In the genomic region with DNA sequence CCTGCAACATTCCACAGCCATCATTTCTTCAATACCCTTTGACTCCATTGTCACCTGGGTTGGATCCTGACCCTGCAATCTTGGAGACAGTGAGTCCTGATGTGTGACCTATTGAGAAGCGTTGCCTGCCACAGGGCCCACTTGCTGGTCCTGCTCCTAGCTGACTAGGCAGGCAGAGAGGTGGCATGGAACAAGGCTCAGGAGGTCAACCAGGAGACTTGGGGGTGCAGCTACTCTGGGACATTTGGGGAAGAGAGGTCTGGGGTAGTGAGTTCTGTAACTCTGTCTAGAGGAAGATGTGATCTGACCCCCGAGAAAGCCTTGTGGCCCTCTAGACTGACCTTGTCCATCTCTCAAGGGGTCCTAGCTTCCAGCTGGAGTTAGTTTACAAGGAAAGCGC, we compare ENCODE assay signal across 10 cellular contexts. TPM values are rescaled to one million over a fixed set of nuclear protein-coding genes. Genes with fewer than 3 reads are reported as not detected.
DNase-seq lines count a peak whose midpoint lies in the region; ATAC-seq, FAIRE-seq and TF ChIP-seq lines count a peak whose summit lies in the region.
"Had no signal": no experiment of that assay in that cellular context is flagged by ENCODE, and none has a peak within 500 bp of the region (broad histone marks: within the 10 kb centered on the region; RNA-seq: fewer than 3 reads in every experiment).

No MANE protein-coding gene starts in this region.

- no peak for FAIRE-seq in astrocyte (lab: Jason Lieb, UNC)

- in situ Hi-C loops in GM13977 (cut with MboI; ENCODE audit: low pct_unique_long_range_greater_than_20kb, low sequenced_read_pairs, unreplicated experiment), result no loop called here

- no peak for TF ChIP-seq CTCF in CD4-positive, alpha-beta T cell (IDR thresholded peaks at IDR 0.05)
- TF ChIP-seq CTCF in astrocyte (IDR thresholded peaks at IDR 0.05; ENCODE audit: insufficient read depth, low read depth, low read length) (no peak), GM13977 (IDR thresholded peaks at IDR 0.05; ENCODE audit: extremely low read depth, insufficient read depth, missing control alignments) (no peak)

- no peaks in the 10 kb centered on the region for H3K27me3 ChIP-seq in CD4-positive, alpha-beta T cell (ENCODE audit: control insufficient read depth, insufficient read depth, low read length)
- H3K27me3 ChIP-seq in HUES48 (ENCODE audit: control insufficient read depth, insufficient read depth, low read length), result no peaks in the 10 kb centered on the region
- H3K27me3 ChIP-seq in astrocyte (ENCODE audit: insufficient read depth, low read length), result no peaks in the 10 kb centered on the region
- no peaks in the 10 kb centered on the region for H3K27me3 ChIP-seq in H7 (ENCODE audit: control insufficient read depth, insufficient read depth, low read length)

- intact Hi-C loops in CD4-positive, alpha-beta T cell (cut with DNase I, micrococcal nuclease), result loop anchor here in 1 of 2 experiments (5.0 kb wide), 1 partner anchor 168 kb away; a partner anchor contains a TSS

- CTCF ChIA-PET in CD4-positive, alpha-beta T cell (lab: Charles Lee), result interaction anchor here (0.9 to 1.6 kb wide), 3 partner anchors 12 to 162 kb away, joined by 3 to 5 read pairs (median 4); no protein-coding TSS in a partner anchor

- peaks cover 62% of the 10 kb centered on the region for H4K20me1 ChIP-seq in astrocyte (ENCODE audit: insufficient read depth, low read length)

- H3K4me3 ChIP-seq in HUES48 (ENCODE audit: low read depth, low read length) (peak overlapping the region; percentile 89; the same call in 1 of the 2 replicates), astrocyte (ENCODE audit: insufficient read depth, low read depth, low read length) (no peak overlapping the region), H7 (ENCODE audit: insufficient read depth, low read depth, low read length) (no peak overlapping the region)

- H3K27ac Mint-ChIP-seq in CD4-positive, alpha-beta T cell, result peak overlapping the region; percentile 86
- no peak overlapping the region for H3K27ac Mint-ChIP-seq in astrocyte (ENCODE audit: unreplicated experiment)
- H3K27ac Mint-ChIP-seq in natural killer cell treated with Interleukin-12 subunit alpha and Interleukin-12 subunit beta and Interleukin-15 and Interleukin-18, amount 100 ng/mL, for 72 hours, result peak overlapping the region; percentile 43 to 86

- ATAC-seq in CD4-positive, alpha-beta T cell (ENCODE audit: poor library complexity), result no peak
- ATAC-seq in natural killer cell treated with Interleukin-12 subunit alpha and Interleukin-12 subunit beta and Interleukin-15 and Interleukin-18, amount 100 ng/mL, for 72 hours, result no peak

- peaks cover 23% of the 10 kb centered on the region for H3K4me1 ChIP-seq in HUES48 (ENCODE audit: control insufficient read depth, insufficient read depth, low read length)
- peaks cover 17% of the 10 kb centered on the region for H3K4me1 ChIP-seq in astrocyte (ENCODE audit: insufficient read depth, low read length)

- H3K4me3 Mint-ChIP-seq in CD4-positive, alpha-beta T cell, result peak overlapping the region; percentile 84
- peak overlapping the region; percentile 86 for H3K4me3 Mint-ChIP-seq in astrocyte (ENCODE audit: unreplicated experiment)
- H3K4me3 Mint-ChIP-seq in natural killer cell treated with Interleukin-12 subunit alpha and Interleukin-12 subunit beta and Interleukin-15 and Interleukin-18, amount 100 ng/mL, for 72 hours, result peak overlapping the region; percentile 90

- H3K36me3 ChIP-seq in HUES48 (ENCODE audit: control insufficient read depth, insufficient read depth, low read length) (peaks cover 13% of the 10 kb centered on the region), astrocyte (ENCODE audit: insufficient read depth, low read length) (no peaks in the 10 kb centered on the region), H7 (replicated peaks; ENCODE audit: control insufficient read depth, insufficient read depth, low read length) (peaks cover 7% of the 10 kb centered on the region)

- no peaks in the 10 kb centered on the region for H3K9me3 Mint-ChIP-seq in CD4-positive, alpha-beta T cell
- H3K9me3 Mint-ChIP-seq in astrocyte (ENCODE audit: unreplicated experiment), result no peaks in the 10 kb centered on the region
- no peaks in the 10 kb centered on the region for H3K9me3 Mint-ChIP-seq in natural killer cell treated with Interleukin-12 subunit alpha and Interleukin-12 subunit beta and Interleukin-15 and Interleukin-18, amount 100 ng/mL, for 72 hours

- peak overlapping the region; percentile 93 for H3K4me2 ChIP-seq in astrocyte (ENCODE audit: low read length)

- H3K4me1 Mint-ChIP-seq in CD4-positive, alpha-beta T cell (ENCODE audit: low read depth), result peaks cover 46% of the 10 kb centered on the region
- peaks cover 21% of the 10 kb centered on the region for H3K4me1 Mint-ChIP-seq in astrocyte (ENCODE audit: low read depth, unreplicated experiment)
- H3K4me1 Mint-ChIP-seq in natural killer cell treated with Interleukin-12 subunit alpha and Interleukin-12 subunit beta and Interleukin-15 and Interleukin-18, amount 100 ng/mL, for 72 hours (ENCODE audit: low read depth in 2 of 2), result peaks cover 33 to 45% of the 10 kb centered on the region in 2 donors

- peaks cover 66% of the 10 kb centered on the region for H3K79me2 ChIP-seq in astrocyte (ENCODE audit: insufficient read depth, low read length)

- H3K9me3 ChIP-seq in CD4-positive, alpha-beta T cell (ENCODE audit: control insufficient read depth, low read length), result no peaks in the 10 kb centered on the region
- no peaks in the 10 kb centered on the region for H3K9me3 ChIP-seq in HUES48 (ENCODE audit: control insufficient read depth, insufficient read depth, low read length)
- H3K9me3 ChIP-seq in astrocyte (ENCODE audit: insufficient read depth, low read depth, low read length), result no peaks in the 10 kb centered on the region

- H3K36me3 Mint-ChIP-seq in CD4-positive, alpha-beta T cell (ENCODE audit: low read depth), result peaks cover 10% of the 10 kb centered on the region
- peaks cover 8% of the 10 kb centered on the region for H3K36me3 Mint-ChIP-seq in astrocyte (ENCODE audit: low read depth, unreplicated experiment)
- no peaks in the 10 kb centered on the region for H3K36me3 Mint-ChIP-seq in natural killer cell treated with Interleukin-12 subunit alpha and Interleukin-12 subunit beta and Interleukin-15 and Interleukin-18, amount 100 ng/mL, for 72 hours

- H3K27me3 Mint-ChIP-seq in CD4-positive, alpha-beta T cell, result no peaks in the 10 kb centered on the region
- no peaks in the 10 kb centered on the region for H3K27me3 Mint-ChIP-seq in astrocyte (ENCODE audit: low read depth, unreplicated experiment)
- no peaks in the 10 kb centered on the region for H3K27me3 Mint-ChIP-seq in natural killer cell treated with Interleukin-12 subunit alpha and Interleukin-12 subunit beta and Interleukin-15 and Interleukin-18, amount 100 ng/mL, for 72 hours

- H3K9ac ChIP-seq in HUES48 (ENCODE audit: low read depth, low read length) (no peak overlapping the region), astrocyte (ENCODE audit: low read length) (no peak overlapping the region)

- H3K27ac ChIP-seq in CD4-positive, alpha-beta T cell (ENCODE audit: low read depth, low read length), result peak overlapping the region; percentile 68
- no peak overlapping the region for H3K27ac ChIP-seq in HUES48 (ENCODE audit: low read depth, low read length)
- no peak overlapping the region for H3K27ac ChIP-seq in astrocyte (ENCODE audit: low read depth, low read length)

- POLR2A ChIA-PET in CD4-positive, alpha-beta T cell (lab: Charles Lee), result interaction anchor here (0.5 to 3.3 kb wide), 9 partner anchors 18 to 257 kb away, joined by 3 to 32 read pairs (median 9); a partner anchor contains a TSS

- no peak for DNase-seq in CD4-positive, alpha-beta T cell
- DNase-seq in astrocyte (ENCODE audit: low read depth) (no peak), GM13977 (ENCODE audit: low spot score) (no peak), C1 segment of cervical spinal cord (lab: John Stamatoyannopoulos, UW) (no peak), H7 (no peak), NCI-H2171 treated with DMSO at 0.1 percent for 48 hours (lab: John Stamatoyannopoulos, UW) (no peak)
- no peak for DNase-seq in natural killer cell treated with Interleukin-12 subunit alpha and Interleukin-12 subunit beta and Interleukin-15 and Interleukin-18, amount 100 ng/mL, for 72 hours (ENCODE audit: low spot score)
- DNase-seq: head of caudate nucleus, occipital lobe had no signal

- no peak overlapping the region for H2AFZ ChIP-seq in astrocyte (ENCODE audit: low read depth, low read length)

RNA-seq across cellular contexts. Expression of a gene that starts 1.8 kb away (rescaled TPM):
- 10 to 100 TPM; 81.5 to 82.0 TPM for total RNA-seq in CD4-positive, alpha-beta T cell
- 62.5 and 76.8 TPM in 2 replicates for total RNA-seq in astrocyte
- total RNA-seq in natural killer cell treated with Interleukin-12 subunit alpha and Interleukin-12 subunit beta and Interleukin-15 and Interleukin-18, amount 100 ng/mL, for 72 hours, result 100 to 1,000 TPM; 108 to 133 TPM
- 16.6 and 17.9 TPM in 2 replicates for total RNA-seq in H7 (2014; rRNA removed; shearing (Covaris generic))

RNA-seq across cellular contexts. Expression of a gene that starts 46.1 kb away (rescaled TPM):
- 100 to 1,000 TPM; 410 to 423 TPM for total RNA-seq in CD4-positive, alpha-beta T cell
- 1,461 and 1,628 TPM in 2 replicates for total RNA-seq in astrocyte
- total RNA-seq in natural killer cell treated with Interleukin-12 subunit alpha and Interleukin-12 subunit beta and Interleukin-15 and Interleukin-18, amount 100 ng/mL, for 72 hours, result 1,000 to 10,000 TPM; 1,523 to 1,782 TPM
- total RNA-seq in H7 (2014; rRNA removed; shearing (Covaris generic)), result 3,731 and 4,122 TPM in 2 replicates
